ENCODE assay signal across 8 cellular contexts in genomic region chr12:51217968-51218606, GRCh38. TPM values are rescaled to one million over a fixed set of nuclear protein-coding genes. Genes with fewer than 3 reads are reported as not detected.
DNase-seq lines count a peak whose midpoint lies in the region; ATAC-seq, FAIRE-seq and TF ChIP-seq lines count a peak whose summit lies in the region.

Gene POU6F1, minus strand, starts transcription at chr12:51218062. Its CDS starts 11,226 bp downstream, at chr12:51206836.

- H3K9me3 Mint-ChIP-seq in nephron: no peaks in the 10 kb centered on the region
- H3K9me3 Mint-ChIP-seq in stimulated activated naive CD8-positive, alpha-beta T cell treated with anti-CD3 and anti-CD28 coated beads, Interleukin-15, Interleukin-2, amounts not matched to agents 100 ng/mL and 50 ng/mL, for 24 hours: no peaks in the 10 kb centered on the region

- H3K36me3 Mint-ChIP-seq in nephron (ENCODE audit: low read depth): no peaks in the 10 kb centered on the region
- H3K36me3 Mint-ChIP-seq in stimulated activated naive CD8-positive, alpha-beta T cell treated with anti-CD3 and anti-CD28 coated beads, Interleukin-15, Interleukin-2, amounts not matched to agents 100 ng/mL and 50 ng/mL, for 24 hours (ENCODE audit: low read depth): no peaks in the 10 kb centered on the region

- TF ChIP-seq CTCF in fibroblast of the aortic adventitia (IDR thresholded peaks at IDR 0.05; ENCODE audit: insufficient read depth, low read length) (peak; percentile 76), nephron (IDR thresholded peaks at IDR 0.05; ENCODE audit: unreplicated experiment in 3 of 3) (peak; percentile 65 to 75 (median 74))

- ATAC-seq in GM21390 (IDR thresholded peaks at IDR 0.05; ENCODE audit: unreplicated experiment): peak; percentile 66

- FAIRE-seq in RCC 7860 (lab: Jason Lieb, UNC): no peak

- peak within 1 kb of the TSS; percentile 78 for H3K4me3 ChIP-seq in fibroblast of the aortic adventitia (ENCODE audit: low read depth, low read length)

- H3K4me1 Mint-ChIP-seq in nephron: peaks cover 19% of the 10 kb centered on the region
- H3K4me1 Mint-ChIP-seq in stimulated activated naive CD8-positive, alpha-beta T cell treated with anti-CD3 and anti-CD28 coated beads, Interleukin-15, Interleukin-2, amounts not matched to agents 100 ng/mL and 50 ng/mL, for 24 hours (ENCODE audit: low read depth): peaks cover 20% of the 10 kb centered on the region

- H3K4me3 Mint-ChIP-seq in nephron: peak within 1 kb of the TSS; percentile 80 to 90 (median 86)
- H3K4me3 Mint-ChIP-seq in stimulated activated naive CD8-positive, alpha-beta T cell treated with anti-CD3 and anti-CD28 coated beads, Interleukin-15, Interleukin-2, amounts not matched to agents 100 ng/mL and 50 ng/mL, for 24 hours: peak within 1 kb of the TSS; percentile 88

- H3K27ac Mint-ChIP-seq in nephron: peak within 1 kb of the TSS; percentile 75 to 93 (median 92)
- peak within 1 kb of the TSS; percentile 99 for H3K27ac Mint-ChIP-seq in stimulated activated naive CD8-positive, alpha-beta T cell treated with anti-CD3 and anti-CD28 coated beads, Interleukin-15, Interleukin-2, amounts not matched to agents 100 ng/mL and 50 ng/mL, for 24 hours

- DNase-seq in DMS 273 (lab: John Stamatoyannopoulos, UW; ENCODE audit: unreplicated experiment): peak; percentile 93
- peak; percentile 92 for DNase-seq in HuH-7.5 (ENCODE audit: low spot score)
- peak; percentile 36 for DNase-seq in RCC 7860 (ENCODE audit: low spot score)
- DNase-seq in activated T-helper 9 cell treated with anti-CD3 and anti-CD28 coated beads, Interleukin-2, amount 50 U/mL, for 16 hours (ENCODE audit: low read depth): peak; percentile 56
- peak; percentile 73 for DNase-seq in fibroblast of the aortic adventitia (ENCODE audit: low read depth)

- no peaks in the 10 kb centered on the region for H3K27me3 Mint-ChIP-seq in nephron (ENCODE audit: low read depth)
- no peaks in the 10 kb centered on the region for H3K27me3 Mint-ChIP-seq in stimulated activated naive CD8-positive, alpha-beta T cell treated with anti-CD3 and anti-CD28 coated beads, Interleukin-15, Interleukin-2, amounts not matched to agents 100 ng/mL and 50 ng/mL, for 24 hours

RNA-seq across cellular contexts. Expression of gene POU6F1, which starts in this region (rescaled TPM):
- 3.5 and 5.7 TPM in 2 replicates for total RNA-seq in fibroblast of the aortic adventitia (ENCODE audit: low replicate concordance)

Comparison
In these comparisons a context has a peak if more than half of its experiments do, and no peak if none do; other contexts are left out.
1. Peak in every context shown above with its lines: DNase-seq, ATAC-seq and H3K4me3 ChIP-seq.
2. DNase-seq: peak in every context shown above with its lines; median percentile 93 in DMS 273; 92 in HuH-7.5; 73 in fibroblast of the aortic adventitia; 56 in activated T-helper 9 cell treated with anti-CD3 and anti-CD28 coated beads, Interleukin-2, amount 50 U/mL, for 16 hours; 36 in RCC 7860.